ENCODE assay signal across 22 cellular contexts in genomic region chr19:5921777-5922176, GRCh38. TPM values are rescaled to one million over a fixed set of nuclear protein-coding genes. Genes with fewer than 3 reads are reported as not detected.
DNase-seq lines count a peak whose midpoint lies in the region; ATAC-seq and TF ChIP-seq lines count a peak whose summit lies in the region.
"Had no signal": no experiment of that assay in that cellular context is flagged by ENCODE, and none has a peak within 500 bp of the region (broad histone marks: within the 10 kb centered on the region; RNA-seq: fewer than 3 reads in every experiment).

No MANE protein-coding gene starts in this region.

- no peak overlapping the region for H3K9ac ChIP-seq in HCT116 (ENCODE audit: low read length)
- no peak overlapping the region for H3K9ac ChIP-seq in PC-3 (ENCODE audit: low read length)
- H3K9ac ChIP-seq: BLaER1 had no signal

- no peaks in the 10 kb centered on the region for H3K79me2 ChIP-seq in HCT116 (ENCODE audit: insufficient read depth, low read length)
- H3K79me2 ChIP-seq in PC-3 (ENCODE audit: low read length), result no peaks in the 10 kb centered on the region

- H3K27ac ChIP-seq in HCT116 (ENCODE audit: low read depth, low read length) (no peak overlapping the region), PC-3 (ENCODE audit: low read length) (no peak overlapping the region), right cardiac atrium (ENCODE audit: low read length) (no peak overlapping the region)
- H3K27ac ChIP-seq: BLaER1, SJCRH30 had no signal

- no peak for TF ChIP-seq POLR2A in HCT116 (IDR thresholded peaks at IDR 0.05; ENCODE audit: borderline replicate concordance, extremely low read depth, insufficient read depth, insufficient read length)

- peaks cover 26% of the 10 kb centered on the region for H3K36me3 Mint-ChIP-seq in memory B cell

- TF ChIP-seq RAD21 in HCT116 (IDR thresholded peaks at IDR 0.05; ENCODE audit: low read depth), result no peak

- CTCF ChIA-PET in HCT116 (lab: Charles Lee) (no interaction called here), PC-3 (lab: Charles Lee) (no interaction called here)

- no peaks in the 10 kb centered on the region for H3K4me1 ChIP-seq in HCT116 (ENCODE audit: control insufficient read depth in 1 of 2, insufficient read depth in 2 of 2, low read length in 2 of 2)
- H3K4me1 ChIP-seq in PC-3 (ENCODE audit: insufficient read depth, low read length), result no peaks in the 10 kb centered on the region
- no peaks in the 10 kb centered on the region for H3K4me1 ChIP-seq in right cardiac atrium (ENCODE audit: control insufficient read depth, insufficient read depth, low read length)
- H3K4me1 ChIP-seq: SJCRH30 had no signal

- H2AFZ ChIP-seq in HCT116 (ENCODE audit: low read depth, low read length, poor library complexity, severe bottlenecking) (no peak overlapping the region), PC-3 (ENCODE audit: low read length) (no peak overlapping the region)

- no peaks in the 10 kb centered on the region for H3K9me3 ChIP-seq in HCT116 (ENCODE audit: control insufficient read depth in 1 of 2, insufficient read depth in 1 of 2, low read depth in 1 of 2, low read length in 2 of 2)
- H3K9me3 ChIP-seq in PC-3 (ENCODE audit: low read length), result no peaks in the 10 kb centered on the region
- H3K9me3 ChIP-seq in right cardiac atrium (ENCODE audit: control insufficient read depth, low read length), result no peaks in the 10 kb centered on the region
- H3K9me3 ChIP-seq: BLaER1, SJCRH30 had no signal

- H3K27me3 ChIP-seq in HCT116 (ENCODE audit: insufficient read depth, low read length), result no peaks in the 10 kb centered on the region
- H3K27me3 ChIP-seq in PC-3 (ENCODE audit: low read length), result no peaks in the 10 kb centered on the region
- no peaks in the 10 kb centered on the region for H3K27me3 ChIP-seq in right cardiac atrium (ENCODE audit: control insufficient read depth, insufficient read depth)
- H3K27me3 ChIP-seq: BLaER1, SJCRH30 had no signal

- H3K36me3 ChIP-seq in HCT116 (ENCODE audit: control insufficient read depth in 1 of 2, insufficient read depth in 2 of 2, low read length in 2 of 2) (peaks cover 25 to 36% of the 10 kb centered on the region in 2 experiments; a peak in 3 of 4 replicates), PC-3 (ENCODE audit: low read depth, low read length) (peaks cover 64% of the 10 kb centered on the region)

- TSS peak; percentile 21 for BruUV-seq in HCT116 (replicated peaks; lab: Mats Ljungman, UMichigan)
- TSS peak; percentile 6 for BruUV-seq in PC-3 (replicated peaks; lab: Mats Ljungman, UMichigan)

- H3K9me3 Mint-ChIP-seq in memory B cell, result no peaks in the 10 kb centered on the region
- H3K9me3 Mint-ChIP-seq: CD4-positive, alpha-beta T cell; IgD-negative memory B cell had no signal

- ATAC-seq in HCT116 (no peak), PC-3 (no peak), memory B cell (ENCODE audit: low read depth) (no peak), right cardiac atrium (no peak)

- no peaks in the 10 kb centered on the region for H3F3A ChIP-seq in PC-3 (ENCODE audit: low read length, unreplicated experiment)

- H3K4me3 Mint-ChIP-seq in memory B cell, result no peak overlapping the region
- H3K4me3 Mint-ChIP-seq: CD4-positive, alpha-beta T cell; IgD-negative memory B cell had no signal

- RAD21 ChIA-PET in HCT116 (lab: Charles Lee; ENCODE audit: low non-redundant PET in 1 of 2, low total read pairs in 2 of 2, uncharacterized antibody in 2 of 2, unreplicated experiment in 2 of 2), result no interaction called here

- H3K4me1 Mint-ChIP-seq in memory B cell, result no peaks in the 10 kb centered on the region

- POLR2A ChIA-PET in HCT116 (lab: Charles Lee) (no interaction called here), PC-3 (lab: Charles Lee; ENCODE audit: unreplicated experiment) (no interaction called here)

- DNase-seq in HCT116 (ENCODE audit: low read depth, low spot score), result no peak
- no peak for DNase-seq in PC-3
- no peak for DNase-seq in memory B cell (ENCODE audit: low spot score in 2 of 2)
- DNase-seq in stimulated activated CD4-positive, alpha-beta T cell treated with anti-CD3 and anti-CD28 coated beads, Interleukin-1b, Interleukin-23, amount 100 ng/mL, for 48 hours, result no peak
- no peak for DNase-seq in NCI-H1436 (lab: John Stamatoyannopoulos, UW)
- DNase-seq in right cardiac atrium, result no peak
- DNase-seq: CD4-positive, alpha-beta T cell; COR-L47; DMS79; MV-4-11; NCI-H1105 treated with DMSO at 0.1 percent for 48 hours; NCI-H1694; NCI-H2081; NCI-H2171; NCI-H345; NCI-H524; NCI-H774; NK-92 treated with Interleukin-12 subunit alpha and Interleukin-12 subunit beta, amount 100 ng/mL, for 24 hours; SJCRH30 had no signal

- 69% methylated on average over 13 of the region's 13 CpGs for WGBS in right cardiac atrium

- H3K4me2 ChIP-seq in HCT116 (ENCODE audit: low read length), result no peak overlapping the region
- no peak overlapping the region for H3K4me2 ChIP-seq in PC-3 (ENCODE audit: low read length)
- H3K4me2 ChIP-seq: BLaER1 had no signal

- H3K27ac Mint-ChIP-seq in memory B cell, result peak overlapping the region; percentile 50
- H3K27ac Mint-ChIP-seq: CD4-positive, alpha-beta T cell; IgD-negative memory B cell had no signal

- intact Hi-C loops in HCT116 (cut with micrococcal nuclease) (no loop called here), PC-3 (cut with micrococcal nuclease) (no loop called here), right cardiac atrium (cut with DNase I) (no loop called here)

- TF ChIP-seq CTCF in HCT116 (IDR thresholded peaks at IDR 0.05 in 2 of 3, conservative IDR thresholded peaks at IDR 0.05 in 1 of 3; ENCODE audit: borderline replicate concordance in 1 of 3, insufficient read depth in 1 of 3, low read depth in 2 of 3, low read length in 2 of 3) (no peak), PC-3 (conservative IDR thresholded peaks at IDR 0.05; ENCODE audit: low read depth, low read length) (no peak)

- no peaks in the 10 kb centered on the region for H3K27me3 Mint-ChIP-seq in memory B cell
- H3K27me3 Mint-ChIP-seq: CD4-positive, alpha-beta T cell; IgD-negative memory B cell had no signal

- H3K9me2 ChIP-seq in HCT116 (ENCODE audit: insufficient read depth) (no peaks in the 10 kb centered on the region), PC-3 (replicated peaks; ENCODE audit: low read length) (no peaks in the 10 kb centered on the region)

- H4K20me1 ChIP-seq in HCT116 (ENCODE audit: insufficient read depth) (no peaks in the 10 kb centered on the region), PC-3 (ENCODE audit: low read length) (no peaks in the 10 kb centered on the region)

- H3K4me3 ChIP-seq in HCT116 (replicated peaks in 1 of 2; ENCODE audit: low read depth in 1 of 2, low read length in 2 of 2) (no peak overlapping the region), PC-3 (ENCODE audit: low read length) (no peak overlapping the region), right cardiac atrium (ENCODE audit: low read length) (no peak overlapping the region)
- H3K4me3 ChIP-seq: BLaER1, SJCRH30 had no signal

TF ChIP-seq in HCT116, 20 proteins besides CTCF, POLR2A, EP300 and RAD21:
- TF ChIP-seq MAX (IDR thresholded peaks at IDR 0.05) (no peak), ZBTB33 (IDR thresholded peaks at IDR 0.05; ENCODE audit: extremely low read depth, insufficient replicate concordance, low read length) (no peak)

RNA-seq across cellular contexts. Expression of gene CAPS, which starts 7.7 kb away (rescaled TPM):
- total RNA-seq in HCT116 (2021; ENCODE audit: unreplicated experiment) (2.5 TPM), PC-3 (2014; rRNA removed) (255 and 280 TPM in 2 replicates), right cardiac atrium (10 to 100 TPM in 2 of 4 donors, 1 to 10 TPM in 2; 8.9 to 14.2 (median 9.9) TPM)
- 1.5 and 1.7 TPM in 2 replicates for polyA plus RNA-seq in HCT116 (2012)
- polyA plus RNA-seq in right cardiac atrium, result 7.1 TPM

RNA-seq across cellular contexts. Expression of gene VMAC, which starts 17.1 kb away (rescaled TPM):
- total RNA-seq in HCT116 (2021; ENCODE audit: unreplicated experiment), result 2.1 TPM
- 0.67 and 1.2 TPM in 2 replicates for polyA plus RNA-seq in HCT116 (2012)
- total RNA-seq in PC-3 (2014; rRNA removed), result 7.8 and 8.3 TPM in 2 replicates
- 1 to 10 TPM; 1.9 to 5.8 (median 3.8) TPM for total RNA-seq in right cardiac atrium
- 3.6 TPM for polyA plus RNA-seq in right cardiac atrium

RNA-seq across cellular contexts. Expression of gene NDUFA11, which starts 18.2 kb away (rescaled TPM):
- total RNA-seq in HCT116 (2021; ENCODE audit: unreplicated experiment) (311 TPM), PC-3 (2014; rRNA removed) (556 and 669 TPM in 2 replicates), right cardiac atrium (100 to 1,000 TPM; 515 to 756 (median 624) TPM)
- 395 and 410 TPM in 2 replicates for polyA plus RNA-seq in HCT116 (2012)
- polyA plus RNA-seq in right cardiac atrium, result 1,214 TPM

RNA-seq across cellular contexts. Expression of gene FUT5, which starts 51.4 kb away (rescaled TPM):
- 0.84 TPM for total RNA-seq in HCT116 (2021; ENCODE audit: unreplicated experiment)
- polyA plus RNA-seq in HCT116 (2012), result not detected in 2 replicates
- 0.35 TPM in 1 of 2 replicates, not detected in the other for total RNA-seq in PC-3 (2014; rRNA removed)
- not detected for total RNA-seq in right cardiac atrium
- polyA plus RNA-seq in right cardiac atrium, result not detected
- total RNA-seq: H1 had no signal
- polyA plus RNA-seq: H1, IgD-negative memory B cell had no signal

RNA-seq across cellular contexts. Expression of gene RANBP3, which starts 56.2 kb away (rescaled TPM):
- total RNA-seq in HCT116 (2021; ENCODE audit: unreplicated experiment) (62.4 TPM), PC-3 (2014; rRNA removed) (114 and 153 TPM in 2 replicates), right cardiac atrium (10 to 100 TPM; 54.8 to 73.8 (median 67.7) TPM)
- 54.7 and 77.9 TPM in 2 replicates for polyA plus RNA-seq in HCT116 (2012)
- 49.6 TPM for polyA plus RNA-seq in right cardiac atrium

Comparison
In these comparisons a context has a peak if more than half of its experiments do, and no peak if none do; other contexts are left out.
1. RNA of gene CAPS, which starts 7.7 kb away (total RNA-seq): 255 to 280 TPM in PC-3; 8.9 to 14.2 TPM in right cardiac atrium and 2.5 TPM in HCT116 (single experiment); every median in the first group is over 10 times any median in the second.